Comparison of ENCODE assay signal across 8 cellular contexts in genomic region chr22:41092847-41093371, GRCh38. TPM values are rescaled to one million over a fixed set of nuclear protein-coding genes. Genes with fewer than 3 reads are reported as not detected.
DNase-seq lines count a peak whose midpoint lies in the region; ATAC-seq and TF ChIP-seq lines count a peak whose summit lies in the region.

No MANE protein-coding gene starts in this region.

- no peaks in the 10 kb centered on the region for H3K9me3 Mint-ChIP-seq in activated naive CD8-positive, alpha-beta T cell treated with anti-CD3 and anti-CD28 coated beads for 36 hours

- H3K4me3 Mint-ChIP-seq in activated naive CD8-positive, alpha-beta T cell treated with anti-CD3 and anti-CD28 coated beads for 36 hours = peak overlapping the region; percentile 98

- H3K36me3 ChIP-seq in heart left ventricle = no peaks in the 10 kb centered on the region

- H3K27me3 Mint-ChIP-seq in activated naive CD8-positive, alpha-beta T cell treated with anti-CD3 and anti-CD28 coated beads for 36 hours = no peaks in the 10 kb centered on the region

- H3K36me3 Mint-ChIP-seq in activated naive CD8-positive, alpha-beta T cell treated with anti-CD3 and anti-CD28 coated beads for 36 hours = peaks cover 29% of the 10 kb centered on the region

- H3K4me1 Mint-ChIP-seq in activated naive CD8-positive, alpha-beta T cell treated with anti-CD3 and anti-CD28 coated beads for 36 hours = peaks cover 34% of the 10 kb centered on the region

- no peak for ATAC-seq in heart left ventricle

- H3K27ac Mint-ChIP-seq in activated naive CD8-positive, alpha-beta T cell treated with anti-CD3 and anti-CD28 coated beads for 36 hours = peak overlapping the region; percentile 94

- 0 to 1% (median 0%) methylated on average over 22 to 31 of the region's 31 CpGs for WGBS in heart left ventricle, 4 donors

- TF ChIP-seq POLR2A in heart left ventricle (IDR thresholded peaks at IDR 0.05) = no peak

- H3K27me3 ChIP-seq in heart left ventricle = no peaks in the 10 kb centered on the region

- DNase-seq in AG08396 (ENCODE audit: low spot score) (peak; percentile 31), GM12865 (ENCODE audit: low read depth) (peak; percentile 66), NCI-H345 (lab: John Stamatoyannopoulos, UW) (peak; percentile 16), heart left ventricle (peak in 3 of 5 donors; percentile 25 to 53 (median 29)), pons (ENCODE audit: low spot score) (peak; percentile 39), DMS153 (lab: John Stamatoyannopoulos, UW) (no peak), OCI-M2 (lab: John Stamatoyannopoulos, UW; ENCODE audit: unreplicated experiment) (no peak)
- peak; percentile 37 for DNase-seq in activated naive CD8-positive, alpha-beta T cell treated with anti-CD3 and anti-CD28 coated beads for 36 hours

- H3K9me3 ChIP-seq in heart left ventricle = no peaks in the 10 kb centered on the region

- intact Hi-C loops in heart left ventricle (cut with DNase I) = loop anchor here in 4 of 10 donors (5.0 to 10.0 kb wide), 4 partner anchors 71 to 289 kb away; partner anchors contain the start of genes RBX1 (in 1 of the 4) and TEF (in 1 of the 4)

- H3K27ac ChIP-seq in heart left ventricle = peak overlapping the region; percentile 98 to 100 (median 100)

- peaks cover 15 to 51% (median 40%) of the 10 kb centered on the region in 12 donors for H3K4me1 ChIP-seq in heart left ventricle

- TF ChIP-seq CTCF in GM12865 (IDR thresholded peaks at IDR 0.05; ENCODE audit: insufficient read depth, low read depth, low read length, missing control alignments) (no peak), heart left ventricle (IDR thresholded peaks at IDR 0.05) (no peak)

- peak overlapping the region; percentile 88 for H3K4me3 ChIP-seq in GM12865 (ENCODE audit: low read depth, low read length)
- H3K4me3 ChIP-seq in heart left ventricle = peak overlapping the region; percentile 72 to 100 (median 86)

RNA-seq across cellular contexts. Expression of gene EP300, which starts 0.5 kb away (rescaled TPM):
- 10 to 100 TPM; 38.5 to 39.5 TPM for total RNA-seq in activated naive CD8-positive, alpha-beta T cell treated with anti-CD3 and anti-CD28 coated beads for 36 hours
- 10 to 100 TPM; 21.1 to 58.0 (median 39.5) TPM for total RNA-seq in heart left ventricle
- polyA plus RNA-seq in heart left ventricle = 10 to 100 TPM; 11.4 to 14.9 TPM

Comparison
In these comparisons a context has a peak if more than half of its experiments do, and no peak if none do; other contexts are left out.
1. DNase-seq: peak in AG08396 (single experiment), GM12865 (single experiment), NCI-H345 (single experiment), activated naive CD8-positive, alpha-beta T cell treated with anti-CD3 and anti-CD28 coated beads for 36 hours (single experiment), heart left ventricle (3 of 5) and pons (single experiment); none in DMS153 (single experiment) and OCI-M2 (single experiment).